ENCODE assay signal across 19 cellular contexts in genomic region chr9:128644452-128644851, GRCh38.
"Had no signal": no experiment of that assay in that cellular context is flagged by ENCODE, and none has a peak within 500 bp of the region (broad histone marks: within the 10 kb centered on the region; RNA-seq: fewer than 3 reads in every experiment).

No MANE protein-coding gene starts in this region.

- H3K27ac Mint-ChIP-seq: activated CD4-positive, alpha-beta memory T cell treated with anti-CD3 and anti-CD28 coated beads, Interleukin-2, amount 10 ng/mL, durations not matched to agents 7 days and 5 days; activated T-helper 17 cell treated with anti-CD3 and anti-CD28 coated beads, Interleukin-2, amount 50 U/mL, for 72 hours; naive thymus-derived CD4-positive, alpha-beta T cell had no signal

- H3K27ac ChIP-seq: colonic mucosa, foreskin keratinocyte, neutrophil, parathyroid adenoma, uterus had no signal

- H3K4me1 Mint-ChIP-seq: activated T-helper 17 cell treated with anti-CD3 and anti-CD28 coated beads, Interleukin-2, amount 50 U/mL, for 72 hours; central memory CD8-positive, alpha-beta T cell had no signal

- ATAC-seq: activated CD8-positive, alpha-beta memory T cell treated with anti-CD3 and anti-CD28 coated beads, Interleukin-2, amount 10 ng/mL, durations not matched to agents 7 days and 5 days; activated T-helper 17 cell treated with anti-CD3 and anti-CD28 coated beads, Interleukin-2, amount 50 U/mL, for 72 hours; foreskin keratinocyte; left cardiac atrium; naive thymus-derived CD4-positive, alpha-beta T cell; stimulated activated naive CD8-positive, alpha-beta T cell treated with anti-CD3 and anti-CD28 coated beads, Interleukin-15, Interleukin-2, amounts not matched to agents 100 U/mL and 50 U/mL, for 24 hours had no signal

- H3K4me1 ChIP-seq: colonic mucosa, foreskin keratinocyte, parathyroid adenoma, uterus had no signal

- H3K79me2 ChIP-seq: parathyroid adenoma had no signal

- H3K27me3 ChIP-seq: colonic mucosa, foreskin keratinocyte, neutrophil, tibial nerve, uterus had no signal

- H3K27me3 Mint-ChIP-seq: activated CD4-positive, alpha-beta memory T cell treated with anti-CD3 and anti-CD28 coated beads, Interleukin-2, amount 10 ng/mL, durations not matched to agents 7 days and 5 days; activated CD8-positive, alpha-beta memory T cell treated with anti-CD3 and anti-CD28 coated beads, Interleukin-2, amount 10 ng/mL, durations not matched to agents 7 days and 5 days; activated T-helper 17 cell treated with anti-CD3 and anti-CD28 coated beads, Interleukin-2, amount 50 U/mL, for 72 hours; central memory CD8-positive, alpha-beta T cell; naive thymus-derived CD4-positive, alpha-beta T cell had no signal

- H3K4me3 Mint-ChIP-seq: activated CD4-positive, alpha-beta memory T cell treated with anti-CD3 and anti-CD28 coated beads, Interleukin-2, amount 10 ng/mL, durations not matched to agents 7 days and 5 days; activated CD8-positive, alpha-beta memory T cell treated with anti-CD3 and anti-CD28 coated beads, Interleukin-2, amount 10 ng/mL, durations not matched to agents 7 days and 5 days; activated T-helper 17 cell treated with anti-CD3 and anti-CD28 coated beads, Interleukin-2, amount 50 U/mL, for 72 hours; central memory CD8-positive, alpha-beta T cell; naive thymus-derived CD4-positive, alpha-beta T cell had no signal

- DNase-seq: activated CD4-positive, alpha-beta memory T cell treated with anti-CD3 and anti-CD28 coated beads, Interleukin-2, amount 10 ng/mL, durations not matched to agents 7 days and 5 days; activated CD4-positive, alpha-beta T cell treated with anti-CD3 and anti-CD28 coated beads for 48 hours; activated CD4-positive, CD25-positive, alpha-beta regulatory T cell; activated CD8-positive, alpha-beta memory T cell treated with anti-CD3 and anti-CD28 coated beads, Interleukin-2, amount 10 ng/mL, durations not matched to agents 7 days and 5 days; activated naive CD4-positive, alpha-beta T cell; anterior cingulate cortex; colonic mucosa; foreskin keratinocyte; hippocampal formation; left cardiac atrium; mesendoderm; naive thymus-derived CD4-positive, alpha-beta T cell; stimulated activated naive CD8-positive, alpha-beta T cell treated with anti-CD3 and anti-CD28 coated beads, Interleukin-15, Interleukin-2, amounts not matched to agents 100 U/mL and 50 U/mL, for 24 hours; uterus had no signal

- H3K9me3 Mint-ChIP-seq: activated CD4-positive, alpha-beta memory T cell treated with anti-CD3 and anti-CD28 coated beads, Interleukin-2, amount 10 ng/mL, durations not matched to agents 7 days and 5 days; activated T-helper 17 cell treated with anti-CD3 and anti-CD28 coated beads, Interleukin-2, amount 50 U/mL, for 72 hours; central memory CD8-positive, alpha-beta T cell had no signal

- H3K9ac ChIP-seq: parathyroid adenoma had no signal

- H2AFZ ChIP-seq: parathyroid adenoma had no signal

- H3K4me3 ChIP-seq: colonic mucosa, tibial nerve, uterus had no signal
